Comparison of ENCODE assay signal across 8 cellular contexts in the genomic region with DNA sequence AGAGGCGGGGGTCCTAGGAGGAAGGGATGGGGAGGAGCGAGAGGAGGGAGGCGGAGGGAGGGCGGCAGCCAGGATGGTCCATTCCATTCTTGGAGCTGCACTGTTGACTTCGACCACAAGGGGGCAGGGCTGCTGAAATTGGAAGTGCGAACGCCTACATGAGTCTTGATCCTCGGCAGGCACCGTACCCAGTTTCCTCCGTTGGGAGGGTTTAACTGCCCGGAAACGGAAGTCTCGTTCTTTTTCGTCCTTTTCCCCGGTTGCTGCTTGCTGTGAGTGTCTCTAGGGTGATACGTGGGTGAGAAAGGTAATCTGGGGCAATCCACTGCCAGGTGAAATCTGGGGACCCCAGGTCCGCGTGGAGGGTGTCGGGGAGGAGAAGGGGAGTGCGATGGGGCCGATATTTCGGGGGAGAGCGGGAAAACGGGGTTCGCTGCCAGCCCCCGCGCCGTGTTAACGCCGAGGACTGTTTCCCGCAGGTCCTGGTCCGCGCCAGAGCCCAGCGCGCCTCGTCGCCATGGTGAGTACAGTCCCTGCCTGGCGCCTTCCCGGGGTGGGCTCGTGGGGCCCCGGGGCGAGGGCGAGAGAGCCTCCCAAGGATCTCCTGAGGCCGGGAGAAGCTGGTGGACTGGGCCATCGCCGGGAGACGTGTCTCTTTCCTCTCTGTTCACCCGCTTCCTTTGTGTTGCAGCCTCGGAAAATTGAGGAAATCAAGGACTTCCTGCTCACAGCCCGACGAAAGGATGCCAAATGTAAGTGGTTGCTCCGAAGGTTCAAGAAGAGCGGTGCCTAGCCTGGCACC.
DNase-seq lines count a peak whose midpoint lies in the region; ATAC-seq and TF ChIP-seq lines count a peak whose summit lies in the region.

A gene (plus strand): TSS at position 240 of the 802 bp plus-strand sequence. CDS start 278 bp downstream, at position 518.

- peak; percentile 96 for TF ChIP-seq CTCF in AG10803 (conservative IDR thresholded peaks at IDR 0.05; ENCODE audit: low read length)

- H3K4me3 ChIP-seq in AG10803 (ENCODE audit: low read length), result peak within 1 kb of the TSS; percentile 77

- H3K27ac ChIP-seq in cingulate gyrus (ENCODE audit: low read depth, low read length), result peak within 1 kb of the TSS; percentile 13

- DNase-seq in AG10803 (ENCODE audit: low read depth) (peak; percentile 97), NCI-H524 (lab: John Stamatoyannopoulos, UW) (peak; percentile 100), kidney tubule cell (ENCODE audit: low spot score) (peak; percentile 96)
- DNase-seq in activated CD4-positive, alpha-beta T cell treated with anti-CD3 and anti-CD28 coated beads for 4 hours, result peak; percentile 92 to 97
- peak; percentile 94 to 97 (median 96) for DNase-seq in stimulated activated CD4-positive, alpha-beta T cell treated with anti-CD3 and anti-CD28 coated beads, Interleukin-1b, Interleukin-23, amount 100 ng/mL, for 24 hours (ENCODE audit: low read depth in 4 of 4, low spot score in 1 of 4)

- peak; percentile 80 for ATAC-seq in GM19023 (IDR thresholded peaks at IDR 0.05; ENCODE audit: unreplicated experiment)
- ATAC-seq in HG03432 (IDR thresholded peaks at IDR 0.05; ENCODE audit: unreplicated experiment), result peak; percentile 75

Comparison
In these comparisons a context has a peak if more than half of its experiments do, and no peak if none do; other contexts are left out.
1. Peak in every context shown above with its lines: DNase-seq, ATAC-seq, H3K4me3 ChIP-seq and H3K27ac ChIP-seq.